In the genomic region with DNA sequence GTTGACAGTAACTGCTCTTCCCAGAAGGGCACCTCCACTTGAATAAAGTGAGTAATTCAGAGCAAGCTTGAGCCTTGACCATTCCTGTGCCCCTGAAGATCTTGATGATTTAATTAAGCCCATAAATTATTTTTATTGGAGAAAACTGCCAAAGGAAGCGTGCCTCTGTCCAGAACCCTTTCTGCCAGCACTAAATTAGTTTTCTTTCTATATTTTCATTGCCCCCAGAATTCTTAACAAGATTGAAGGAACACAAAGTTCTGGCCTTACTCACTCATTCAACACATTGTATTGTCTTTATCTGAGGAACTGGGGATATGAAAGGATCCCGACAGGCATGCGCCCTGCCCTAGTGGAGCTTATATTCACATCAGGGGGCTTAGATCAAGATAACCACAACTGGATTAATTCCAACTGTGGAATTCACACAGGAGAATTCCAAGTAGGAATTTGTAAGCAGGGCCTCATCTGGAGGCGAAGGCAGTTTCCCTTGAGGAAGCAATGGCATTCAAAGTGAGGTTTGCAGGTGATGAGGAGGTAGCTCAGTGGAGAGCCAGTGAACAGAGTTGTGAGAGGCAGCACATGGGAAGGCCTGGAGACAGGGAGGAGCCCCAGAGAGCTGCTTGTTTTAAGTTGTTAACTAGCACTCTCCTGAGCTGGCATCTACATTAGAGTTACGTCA, we compare ENCODE assay signal across 2 cellular contexts.
TF ChIP-seq lines count a peak whose summit lies in the region.

No MANE protein-coding gene starts in this region.

TF ChIP-seq in SK-N-SH treated with all-trans-retinoic acid at 6 μM for 48 hours, 23 proteins besides CTCF, POLR2A, EP300 and RAD21:
- TF ChIP-seq, protein P1, sequence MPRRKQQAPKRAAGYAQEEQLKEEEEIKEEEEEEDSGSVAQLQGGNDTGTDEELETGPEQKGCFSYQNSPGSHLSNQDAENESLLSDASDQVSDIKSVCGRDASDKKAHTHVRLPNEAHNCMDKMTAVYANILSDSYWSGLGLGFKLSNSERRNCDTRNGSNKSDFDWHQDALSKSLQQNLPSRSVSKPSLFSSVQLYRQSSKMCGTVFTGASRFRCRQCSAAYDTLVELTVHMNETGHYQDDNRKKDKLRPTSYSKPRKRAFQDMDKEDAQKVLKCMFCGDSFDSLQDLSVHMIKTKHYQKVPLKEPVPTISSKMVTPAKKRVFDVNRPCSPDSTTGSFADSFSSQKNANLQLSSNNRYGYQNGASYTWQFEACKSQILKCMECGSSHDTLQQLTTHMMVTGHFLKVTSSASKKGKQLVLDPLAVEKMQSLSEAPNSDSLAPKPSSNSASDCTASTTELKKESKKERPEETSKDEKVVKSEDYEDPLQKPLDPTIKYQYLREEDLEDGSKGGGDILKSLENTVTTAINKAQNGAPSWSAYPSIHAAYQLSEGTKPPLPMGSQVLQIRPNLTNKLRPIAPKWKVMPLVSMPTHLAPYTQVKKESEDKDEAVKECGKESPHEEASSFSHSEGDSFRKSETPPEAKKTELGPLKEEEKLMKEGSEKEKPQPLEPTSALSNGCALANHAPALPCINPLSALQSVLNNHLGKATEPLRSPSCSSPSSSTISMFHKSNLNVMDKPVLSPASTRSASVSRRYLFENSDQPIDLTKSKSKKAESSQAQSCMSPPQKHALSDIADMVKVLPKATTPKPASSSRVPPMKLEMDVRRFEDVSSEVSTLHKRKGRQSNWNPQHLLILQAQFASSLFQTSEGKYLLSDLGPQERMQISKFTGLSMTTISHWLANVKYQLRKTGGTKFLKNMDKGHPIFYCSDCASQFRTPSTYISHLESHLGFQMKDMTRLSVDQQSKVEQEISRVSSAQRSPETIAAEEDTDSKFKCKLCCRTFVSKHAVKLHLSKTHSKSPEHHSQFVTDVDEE (CRISPR knock-in tag; IDR thresholded peaks at IDR 0.05): no peak
- TF ChIP-seq ZFP3 (CRISPR knock-in tag; IDR thresholded peaks at IDR 0.05) (no peak), TCF4 (CRISPR knock-in tag; IDR thresholded peaks at IDR 0.05; ENCODE audit: borderline replicate concordance) (no peak), SNAI2 (CRISPR knock-in tag; IDR thresholded peaks at IDR 0.05) (0 out of 2 replicates have a peak, but pooled peaks have one; percentile 24), ZFP30 (CRISPR knock-in tag; IDR thresholded peaks at IDR 0.05) (no peak), ZNF70 (CRISPR knock-in tag; IDR thresholded peaks at IDR 0.05) (no peak), ZNF8 (CRISPR knock-in tag; IDR thresholded peaks at IDR 0.05) (no peak), PPARA (CRISPR knock-in tag; IDR thresholded peaks at IDR 0.05; ENCODE audit: borderline replicate concordance) (no peak), GLIS3 (CRISPR knock-in tag; IDR thresholded peaks at IDR 0.05) (no peak), ISL1 (CRISPR knock-in tag; IDR thresholded peaks at IDR 0.05) (peak; percentile 61), POU6F1 (CRISPR knock-in tag; IDR thresholded peaks at IDR 0.05; ENCODE audit: borderline replicate concordance, low read depth) (no peak), ZNF565 (CRISPR knock-in tag; conservative IDR thresholded peaks at IDR 0.05; ENCODE audit: low read depth) (no peak), TOX (CRISPR knock-in tag; IDR thresholded peaks at IDR 0.05; ENCODE audit: borderline replicate concordance) (no peak), CSDC2 (CRISPR knock-in tag; IDR thresholded peaks at IDR 0.05) (no peak), CREB5 (CRISPR knock-in tag; IDR thresholded peaks at IDR 0.05; ENCODE audit: low read depth) (no peak), RARB (CRISPR knock-in tag; IDR thresholded peaks at IDR 0.05) (no peak)
- TF ChIP-seq, protein P2, sequence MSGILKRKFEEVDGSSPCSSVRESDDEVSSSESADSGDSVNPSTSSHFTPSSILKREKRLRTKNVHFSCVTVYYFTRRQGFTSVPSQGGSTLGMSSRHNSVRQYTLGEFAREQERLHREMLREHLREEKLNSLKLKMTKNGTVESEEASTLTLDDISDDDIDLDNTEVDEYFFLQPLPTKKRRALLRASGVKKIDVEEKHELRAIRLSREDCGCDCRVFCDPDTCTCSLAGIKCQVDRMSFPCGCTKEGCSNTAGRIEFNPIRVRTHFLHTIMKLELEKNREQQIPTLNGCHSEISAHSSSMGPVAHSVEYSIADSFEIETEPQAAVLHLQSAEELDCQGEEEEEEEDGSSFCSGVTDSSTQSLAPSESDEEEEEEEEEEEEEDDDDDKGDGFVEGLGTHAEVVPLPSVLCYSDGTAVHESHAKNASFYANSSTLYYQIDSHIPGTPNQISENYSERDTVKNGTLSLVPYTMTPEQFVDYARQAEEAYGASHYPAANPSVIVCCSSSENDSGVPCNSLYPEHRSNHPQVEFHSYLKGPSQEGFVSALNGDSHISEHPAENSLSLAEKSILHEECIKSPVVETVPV (CRISPR knock-in tag; IDR thresholded peaks at IDR 0.05): no peak

TF ChIP-seq in SK-N-SH, 30 proteins besides CTCF, POLR2A, EP300 and RAD21 (continued from another document):
- TF ChIP-seq SIN3A (IDR thresholded peaks at IDR 0.05; ENCODE audit: borderline replicate concordance, low read depth, low read length) (no peak), NFIC (IDR thresholded peaks at IDR 0.05; ENCODE audit: borderline replicate concordance) (no peak), PBX3 (IDR thresholded peaks at IDR 0.05) (no peak), ELF1 (IDR thresholded peaks at IDR 0.05) (no peak), FOSL2 (IDR thresholded peaks at IDR 0.05; ENCODE audit: borderline replicate concordance, low read depth) (no peak)
